In genomic region chr19:3608079-3608641, GRCh38 we compare ENCODE assay signal across 8 cellular contexts. TPM values are rescaled to one million over a fixed set of nuclear protein-coding genes. Genes with fewer than 3 reads are reported as not detected.
DNase-seq lines count a peak whose midpoint lies in the region; ATAC-seq and TF ChIP-seq lines count a peak whose summit lies in the region.
"Had no signal": no experiment of that assay in that cellular context is flagged by ENCODE, and none has a peak within 500 bp of the region (broad histone marks: within the 10 kb centered on the region; RNA-seq: fewer than 3 reads in every experiment).

No MANE protein-coding gene starts in this region.

- H3K27me3 ChIP-seq in right atrium auricular region = no peaks in the 10 kb centered on the region
- no peaks in the 10 kb centered on the region for H3K27me3 ChIP-seq in upper lobe of right lung

- H3K36me3 ChIP-seq in right atrium auricular region = peaks cover 24% of the 10 kb centered on the region
- peaks cover 22% of the 10 kb centered on the region for H3K36me3 ChIP-seq in upper lobe of right lung

- DNase-seq in right atrium auricular region (ENCODE audit: low spot score) = no peak
- DNase-seq in Right ventricle myocardium superior = no peak
- no peak for DNase-seq in fibroblast of the aortic adventitia (ENCODE audit: low read depth)
- DNase-seq in upper lobe of right lung = no peak
- no peak for DNase-seq in stimulated activated CD4-positive, alpha-beta T cell treated with anti-CD3 and anti-CD28 coated beads, Interleukin-4, amount 100 ng/mL, for 24 hours
- DNase-seq: NCI-H146 had no signal

- TF ChIP-seq CTCF in right atrium auricular region (IDR thresholded peaks at IDR 0.05) = no peak
- TF ChIP-seq CTCF in fibroblast of the aortic adventitia (IDR thresholded peaks at IDR 0.05; ENCODE audit: insufficient read depth, low read length) = no peak
- no peak for TF ChIP-seq CTCF in upper lobe of right lung (IDR thresholded peaks at IDR 0.05)

- H3K4me1 ChIP-seq in right atrium auricular region (peaks cover 0 to 68% of the 10 kb centered on the region in 2 donors), upper lobe of right lung (peaks cover 31% of the 10 kb centered on the region)

- no peak for ATAC-seq in Right ventricle myocardium superior (ENCODE audit: poor library complexity)
- no peak for ATAC-seq in upper lobe of right lung
- ATAC-seq in GM18858 (IDR thresholded peaks at IDR 0.05; ENCODE audit: unreplicated experiment) = no peak

- intact Hi-C loops in Right ventricle myocardium superior (cut with DNase I) = no loop called here
- intact Hi-C loops in upper lobe of right lung (cut with DNase I) = no loop called here

- H3K4me3 ChIP-seq in right atrium auricular region = peak overlapping the region in 1 of 2 donors; percentile 60
- H3K4me3 ChIP-seq in fibroblast of the aortic adventitia (ENCODE audit: low read depth, low read length) = peak overlapping the region; percentile 76
- no peak overlapping the region for H3K4me3 ChIP-seq in upper lobe of right lung

- peak overlapping the region; percentile 79 to 83 for H3K27ac ChIP-seq in right atrium auricular region
- peak overlapping the region; percentile 59 for H3K27ac ChIP-seq in upper lobe of right lung
- H3K27ac ChIP-seq: C4-2B had no signal

- no peaks in the 10 kb centered on the region for H3K9me3 ChIP-seq in right atrium auricular region
- H3K9me3 ChIP-seq in upper lobe of right lung = no peaks in the 10 kb centered on the region

RNA-seq across cellular contexts. Expression of gene TBXA2R, which starts 1.5 kb away (rescaled TPM):
- total RNA-seq in right atrium auricular region = 1 to 10 TPM in 1 of 2 donors, under 1 TPM in 1; 0.67 to 1.1 TPM
- total RNA-seq in Right ventricle myocardium superior = 2.6 TPM
- total RNA-seq in fibroblast of the aortic adventitia (ENCODE audit: low replicate concordance) = 0.49 and 5.0 TPM in 2 replicates
- 4.7 TPM for total RNA-seq in upper lobe of right lung

RNA-seq across cellular contexts. Expression of gene CACTIN, which starts 18.4 kb away (rescaled TPM):
- total RNA-seq in right atrium auricular region (10 to 100 TPM; 11.2 to 22.8 TPM), Right ventricle myocardium superior (13.7 TPM), fibroblast of the aortic adventitia (ENCODE audit: low replicate concordance) (15.7 and 21.3 TPM in 2 replicates), upper lobe of right lung (24.3 TPM)

RNA-seq across cellular contexts. Expression of gene GIPC3, which starts 22.9 kb away (rescaled TPM):
- 1 to 10 TPM in 1 of 2 donors, under 1 TPM in 1; 0.96 to 1.5 TPM for total RNA-seq in right atrium auricular region
- 2.2 TPM for total RNA-seq in Right ventricle myocardium superior
- under 0.01 and 0.33 TPM in 2 replicates for total RNA-seq in fibroblast of the aortic adventitia (ENCODE audit: low replicate concordance)
- total RNA-seq in upper lobe of right lung = 6.5 TPM

RNA-seq across cellular contexts. Expression of gene HMG20B, which starts 35.4 kb away (rescaled TPM):
- total RNA-seq in right atrium auricular region (10 to 100 TPM; 51.8 to 52.5 TPM), Right ventricle myocardium superior (34.4 TPM), fibroblast of the aortic adventitia (ENCODE audit: low replicate concordance) (56.6 and 219 TPM in 2 replicates), upper lobe of right lung (60.0 TPM)

RNA-seq across cellular contexts. Expression of gene MFSD12, which starts 50.8 kb away (rescaled TPM):
- total RNA-seq in right atrium auricular region (10 to 100 TPM; 15.8 to 35.4 TPM), Right ventricle myocardium superior (21.7 TPM), fibroblast of the aortic adventitia (ENCODE audit: low replicate concordance) (51.7 and 52.6 TPM in 2 replicates), upper lobe of right lung (95.9 TPM)
